Comparison of ENCODE assay signal across 21 cellular contexts in genomic region chr2:113230531-113230930, GRCh38. TPM values are rescaled to one million over a fixed set of nuclear protein-coding genes. Genes with fewer than 3 reads are reported as not detected.
DNase-seq lines count a peak whose midpoint lies in the region; ATAC-seq, FAIRE-seq and TF ChIP-seq lines count a peak whose summit lies in the region.
"Had no signal": no experiment of that assay in that cellular context is flagged by ENCODE, and none has a peak within 500 bp of the region (broad histone marks: within the 10 kb centered on the region; RNA-seq: fewer than 3 reads in every experiment).

No MANE protein-coding gene starts in this region.

- H3K4me1 ChIP-seq in A549 (peaks cover 63% of the 10 kb centered on the region), small intestine (ENCODE audit: control insufficient read depth in 2 of 2, insufficient read depth in 1 of 2, low read depth in 1 of 2, low read length in 1 of 2) (peaks cover 2 to 13% of the 10 kb centered on the region in 2 donors), spleen (peaks cover 0 to 14% (median 0%) of the 10 kb centered on the region in 6 donors)
- peaks cover 41 to 80% (median 61%) of the 10 kb centered on the region in 10 experiments for H3K4me1 ChIP-seq in BLaER1 treated with 17β-estradiol and CSF1 and Interleukin-3, amounts not matched to agents 10 nM and 100 nM

- no peak for FAIRE-seq in A549 (lab: Jason Lieb, UNC)
- FAIRE-seq in small intestine (lab: Jason Lieb, UNC): no peak
- FAIRE-seq: islet of Langerhans, TTC549 had no signal

- TF ChIP-seq CTCF in A549 (IDR thresholded peaks at IDR 0.05): no peak
- no peak for TF ChIP-seq CTCF in activated CD8-positive, alpha-beta T cell treated with anti-CD3 and anti-CD28 coated beads for 36 hours (IDR thresholded peaks at IDR 0.05)
- no peak for TF ChIP-seq CTCF in fibroblast of villous mesenchyme (IDR thresholded peaks at IDR 0.05; ENCODE audit: insufficient read depth, low read depth, low read length)
- no peak for TF ChIP-seq CTCF in spleen (IDR thresholded peaks at IDR 0.05 in 8 of 11, conservative IDR thresholded peaks at IDR 0.05 in 3 of 11)

- H3K27me3 Mint-ChIP-seq in activated CD8-positive, alpha-beta T cell treated with anti-CD3 and anti-CD28 coated beads for 36 hours: no peaks in the 10 kb centered on the region
- H3K27me3 Mint-ChIP-seq: activated CD4-positive, alpha-beta memory T cell treated with anti-CD3 and anti-CD28 coated beads for 36 hours; B cell; naive thymus-derived CD8-positive, alpha-beta T cell had no signal

- H3K4me1 Mint-ChIP-seq in activated CD8-positive, alpha-beta T cell treated with anti-CD3 and anti-CD28 coated beads for 36 hours (ENCODE audit: low read depth): peaks cover 19% of the 10 kb centered on the region

- H3K27me3 ChIP-seq in BLaER1 treated with 17β-estradiol and CSF1 and Interleukin-3, amounts not matched to agents 10 nM and 100 nM: no peaks in the 10 kb centered on the region
- no peaks in the 10 kb centered on the region for H3K27me3 ChIP-seq in small intestine (ENCODE audit: control insufficient read depth in 2 of 2, insufficient read depth in 2 of 2, low read length in 2 of 2)
- no peaks in the 10 kb centered on the region for H3K27me3 ChIP-seq in spleen (replicated peaks in 1 of 7)

- intact Hi-C loops in activated CD8-positive, alpha-beta T cell treated with anti-CD3 and anti-CD28 coated beads for 36 hours (cut with micrococcal nuclease): no loop called here
- intact Hi-C loops in spleen (cut with DNase I; ENCODE audit: low total_unique reads): no loop called here

- no peak overlapping the region for H3K4me2 ChIP-seq in A549
- H3K4me2 ChIP-seq in BLaER1 treated with 17β-estradiol and CSF1 and Interleukin-3, amounts not matched to agents 10 nM and 100 nM: peak overlapping the region; percentile 10 to 79 (median 50); a peak in 20 of 22 replicates

- no peak for TF ChIP-seq RAD21 in A549 (conservative IDR thresholded peaks at IDR 0.05 in 1 of 2, IDR thresholded peaks at IDR 0.05 in 1 of 2)

- CTCF ChIA-PET in A549 (lab: Yijun Ruan, JAX): interaction anchor here (1.5 to 6.7 kb wide), 5 partner anchors 8 to 140 kb away, joined by 3 to 25 read pairs (median 7); no protein-coding TSS in a partner anchor
- CTCF ChIA-PET in activated CD8-positive, alpha-beta T cell treated with anti-CD3 and anti-CD28 coated beads for 36 hours (lab: Charles Lee): interaction anchor here (0.9 to 2.2 kb wide), 10 partner anchors 10 to 504 kb away, joined by 3 to 9 read pairs (median 6); no protein-coding TSS in a partner anchor

- H4K20me1 ChIP-seq in BLaER1 treated with 17β-estradiol and CSF1 and Interleukin-3, amounts not matched to agents 10 nM and 100 nM: no peaks in the 10 kb centered on the region

- H3K27ac ChIP-seq in A549 (peak overlapping the region; percentile 50 to 91), small intestine (ENCODE audit: low read depth in 1 of 2, low read length in 1 of 2) (no peak overlapping the region), spleen (no peak overlapping the region)
- peak overlapping the region in 4 of 11 experiments; percentile 13 to 25 (median 19); a peak in 2 of 22 replicates for H3K27ac ChIP-seq in BLaER1 treated with 17β-estradiol and CSF1 and Interleukin-3, amounts not matched to agents 10 nM and 100 nM
- H3K27ac ChIP-seq: GM23248 had no signal

- no peak overlapping the region for H3K4me3 Mint-ChIP-seq in activated CD8-positive, alpha-beta T cell treated with anti-CD3 and anti-CD28 coated beads for 36 hours
- H3K4me3 Mint-ChIP-seq: activated CD4-positive, alpha-beta memory T cell treated with anti-CD3 and anti-CD28 coated beads for 36 hours; B cell; naive thymus-derived CD8-positive, alpha-beta T cell had no signal

- H3K36me3 Mint-ChIP-seq in activated CD8-positive, alpha-beta T cell treated with anti-CD3 and anti-CD28 coated beads for 36 hours (ENCODE audit: low read depth): no peaks in the 10 kb centered on the region

- no peaks in the 10 kb centered on the region for H3K36me3 ChIP-seq in BLaER1 treated with 17β-estradiol and CSF1 and Interleukin-3, amounts not matched to agents 10 nM and 100 nM
- no peaks in the 10 kb centered on the region for H3K36me3 ChIP-seq in small intestine (ENCODE audit: control insufficient read depth in 2 of 2, insufficient read depth in 2 of 2, low read length in 2 of 2)
- H3K36me3 ChIP-seq in spleen: no peaks in the 10 kb centered on the region

- H3K4me3 ChIP-seq in A549 (no peak overlapping the region), fibroblast of villous mesenchyme (ENCODE audit: low read depth, low read length) (no peak overlapping the region), small intestine (ENCODE audit: low read depth in 1 of 2, low read length in 2 of 2) (no peak overlapping the region), spleen (no peak overlapping the region)
- H3K4me3 ChIP-seq in BLaER1 treated with 17β-estradiol and CSF1 and Interleukin-3, amounts not matched to agents 10 nM and 100 nM: no peak overlapping the region
- H3K4me3 ChIP-seq: GM23248 had no signal

- H3K9ac ChIP-seq in BLaER1 treated with 17β-estradiol and CSF1 and Interleukin-3, amounts not matched to agents 10 nM and 100 nM: 0 out of 22 replicates have a peak overlapping the region, but pooled peaks of 1 of the 11 experiments have one; percentile 3
- H3K9ac ChIP-seq: GM23248 had no signal

- ATAC-seq in A549: no peak
- ATAC-seq in activated CD8-positive, alpha-beta T cell treated with anti-CD3 and anti-CD28 coated beads for 36 hours: peak; percentile 25
- ATAC-seq: naive thymus-derived CD8-positive, alpha-beta T cell had no signal

- TF ChIP-seq POLR2A in A549 (IDR thresholded peaks at IDR 0.05; ENCODE audit: low read length) (no peak), spleen (IDR thresholded peaks at IDR 0.05) (no peak)

- H3K9me3 Mint-ChIP-seq in activated CD8-positive, alpha-beta T cell treated with anti-CD3 and anti-CD28 coated beads for 36 hours: no peaks in the 10 kb centered on the region
- H3K9me3 Mint-ChIP-seq: activated CD4-positive, alpha-beta memory T cell treated with anti-CD3 and anti-CD28 coated beads for 36 hours; naive thymus-derived CD8-positive, alpha-beta T cell had no signal

- H3K9me3 ChIP-seq in A549 (no peaks in the 10 kb centered on the region), small intestine (ENCODE audit: control insufficient read depth, low read depth) (no peaks in the 10 kb centered on the region), spleen (no peaks in the 10 kb centered on the region)
- H3K9me3 ChIP-seq in BLaER1 treated with 17β-estradiol and CSF1 and Interleukin-3, amounts not matched to agents 10 nM and 100 nM (replicated peaks in 1 of 11): peaks cover 0 to 5% (median 0%) of the 10 kb centered on the region in 11 experiments; a peak in 3 of 22 replicates

- POLR2A ChIA-PET in A549 (lab: Yijun Ruan, JAX): interaction anchor here (1.9 kb wide), 1 partner anchor 10 kb away, joined by 4 read pairs; no protein-coding TSS in a partner anchor
- POLR2A ChIA-PET in activated CD8-positive, alpha-beta T cell treated with anti-CD3 and anti-CD28 coated beads for 36 hours (lab: Charles Lee): interaction anchor here (0.7 to 1.3 kb wide), 3 partner anchors 10 to 27 kb away, joined by 3 read pairs; no protein-coding TSS in a partner anchor

- peak overlapping the region; percentile 17 for H3K27ac Mint-ChIP-seq in activated CD8-positive, alpha-beta T cell treated with anti-CD3 and anti-CD28 coated beads for 36 hours
- H3K27ac Mint-ChIP-seq: activated CD4-positive, alpha-beta memory T cell treated with anti-CD3 and anti-CD28 coated beads for 36 hours; B cell had no signal

- no peak for TF ChIP-seq EP300 in A549 (IDR thresholded peaks at IDR 0.05)

- 90% methylated on average over 6 of the region's 6 CpGs for WGBS in A549 (ENCODE audit: missing lambda C conversion rate)
- 24 to 58% (median 39%) methylated on average over 6 of the region's 6 CpGs for WGBS in small intestine, 3 donors
- whole genome bisulfite sequencing in spleen, 5 donors: 40 to 61% (median 60%) methylated on average over 6 of the region's 6 CpGs

- no peak for DNase-seq in A549 (ENCODE audit: low read depth in 1 of 2, low spot score in 1 of 2)
- DNase-seq in activated CD8-positive, alpha-beta T cell treated with anti-CD3 and anti-CD28 coated beads for 36 hours: peak; percentile 34
- DNase-seq in fibroblast of villous mesenchyme (ENCODE audit: low read depth): peak; percentile 36
- DNase-seq in small intestine: no peak
- no peak for DNase-seq in spleen
- DNase-seq in NCI-H1417 (lab: John Stamatoyannopoulos, UW): no peak
- no peak for DNase-seq in NAMALWA (ENCODE audit: low spot score)
- DNase-seq: activated CD4-positive, alpha-beta memory T cell treated with anti-CD3 and anti-CD28 coated beads for 36 hours; cortex of kidney; DMS 273 treated with DMSO at 0.1 percent for 48 hours; glutamatergic neuron; GM23248; mammary epithelial cell; NCI-H2081; NCI-H510A had no signal

TF ChIP-seq in A549, 52 proteins besides CTCF, POLR2A, EP300 and RAD21 (continues in another document):
- TF ChIP-seq HOXA7 (CRISPR knock-in tag; IDR thresholded peaks at IDR 0.05) (no peak), JUNB (IDR thresholded peaks at IDR 0.05) (no peak), RNF2 (IDR thresholded peaks at IDR 0.05; ENCODE audit: borderline replicate concordance, low read depth) (no peak), BHLHE40 (IDR thresholded peaks at IDR 0.05; ENCODE audit: low read depth, low read length) (no peak), CEBPB (IDR thresholded peaks at IDR 0.05) (no peak), RFX5 (IDR thresholded peaks at IDR 0.05) (no peak)

RNA-seq across cellular contexts. Expression of gene PAX8, which starts 48.2 kb away (rescaled TPM):
- polyA plus RNA-seq in A549 (2011; rRNA removed) (0.71 and 1.0 TPM in 2 replicates), A549 (2017; fragmentation: RNase III; extraction: RNeasy Plus Mini Kit Qiagen cat#74134 plus additional on column Dnase treatment) (0.81 to 1.7 TPM (median 1.5 TPM) in 3 replicates), small intestine (1 to 10 TPM in 2 of 3 donors, under 1 TPM in 1; 0.45 to 3.8 (median 1.2) TPM), spleen (1 to 10 TPM in 1 of 3 donors, under 1 TPM in 2; 0.06 to 1.4 (median 0.08) TPM)
- 0.54 and 0.66 TPM in 2 replicates for polyA plus RNA-seq in A549 (2012; cell fraction: cytosol; rRNA removed)
- polyA plus RNA-seq in A549 (2012; cell fraction: nucleus; rRNA removed): 0.40 and 0.91 TPM in 2 replicates
- 1.0 and 1.7 TPM in 2 replicates for polyA minus RNA-seq in A549 (2011; rRNA and poly(A)+ RNA removed)
- total RNA-seq in activated CD8-positive, alpha-beta T cell treated with anti-CD3 and anti-CD28 coated beads for 36 hours: under 1 TPM; 0.43 to 0.63 TPM
- total RNA-seq in fibroblast of villous mesenchyme (1.3 and 1.9 TPM in 2 replicates), spleen (1 to 10 TPM in 4 of 7 donors, under 1 TPM in 3; 0.09 to 2.8 (median 1.1) TPM)
- total RNA-seq: temporal lobe had no signal

RNA-seq across cellular contexts. Expression of gene PSD4, which starts 56.8 kb away (rescaled TPM):
- polyA plus RNA-seq in A549 (2011; rRNA removed) (5.4 and 6.7 TPM in 2 replicates), A549 (2017; fragmentation: RNase III; extraction: RNeasy Plus Mini Kit Qiagen cat#74134 plus additional on column Dnase treatment) (13.9 to 21.6 TPM (median 21.1 TPM) in 3 replicates), small intestine (10 to 100 TPM; 24.7 to 39.2 (median 31.8) TPM), spleen (10 to 100 TPM; 43.9 to 75.8 (median 74.3) TPM)
- polyA plus RNA-seq in A549 (2012; cell fraction: cytosol; rRNA removed): 4.3 and 5.3 TPM in 2 replicates
- 5.9 and 6.1 TPM in 2 replicates for polyA plus RNA-seq in A549 (2012; cell fraction: nucleus; rRNA removed)
- 8.2 and 8.3 TPM in 2 replicates for polyA minus RNA-seq in A549 (2011; rRNA and poly(A)+ RNA removed)
- total RNA-seq in activated CD8-positive, alpha-beta T cell treated with anti-CD3 and anti-CD28 coated beads for 36 hours: 100 to 1,000 TPM; 247 to 251 TPM
- total RNA-seq in fibroblast of villous mesenchyme (2.9 and 4.7 TPM in 2 replicates), spleen (100 to 1,000 TPM in 4 of 7 donors, 10 to 100 TPM in 3; 73.1 to 154 (median 106) TPM)

Comparison
In these comparisons a context has a peak if more than half of its experiments do, and no peak if none do; other contexts are left out.
1. DNase-seq: peak in activated CD8-positive, alpha-beta T cell treated with anti-CD3 and anti-CD28 coated beads for 36 hours (single experiment) and fibroblast of villous mesenchyme (single experiment); none in A549 (0 of 2), small intestine (single experiment), spleen (single experiment), NCI-H1417 (0 of 3) and NAMALWA (single experiment).
2. H3K27ac ChIP-seq: peak in A549 (2 of 2); none in small intestine (0 of 2) and spleen (0 of 8).
3. RNA of gene PSD4, which starts 56.8 kb away (total RNA-seq): 247 to 251 TPM in activated CD8-positive, alpha-beta T cell treated with anti-CD3 and anti-CD28 coated beads for 36 hours and 73.1 to 154 TPM in spleen; 2.9 to 4.7 TPM in fibroblast of villous mesenchyme; every median in the first group is over 10 times any median in the second.